ENCODE assay signal across 14 cellular contexts in genomic region chr3:42387802-42388651, GRCh38. TPM values are rescaled to one million over a fixed set of nuclear protein-coding genes. Genes with fewer than 3 reads are reported as not detected.
DNase-seq lines count a peak whose midpoint lies in the region; ATAC-seq, FAIRE-seq and TF ChIP-seq lines count a peak whose summit lies in the region.
"Had no signal": no experiment of that assay in that cellular context is flagged by ENCODE, and none has a peak within 500 bp of the region (broad histone marks: within the 10 kb centered on the region; RNA-seq: fewer than 3 reads in every experiment).

No MANE protein-coding gene starts in this region.

- DNase-seq in NK-92 treated with Interleukin-12 subunit alpha and Interleukin-12 subunit beta, amount 100 ng/mL, for 24 hours (lab: John Stamatoyannopoulos, UW) = peak; percentile 6
- DNase-seq in NK-92 (lab: John Stamatoyannopoulos, UW; ENCODE audit: unreplicated experiment) (no peak), D721Med (ENCODE audit: insufficient read length, low spot score) (no peak), spleen (no peak)
- DNase-seq in activated CD4-positive, alpha-beta T cell treated with anti-CD3 and anti-CD28 coated beads, Interleukin-2, amount 10 ng/mL, durations not matched to agents 24 days and 14 days = peak; percentile 71
- DNase-seq in central memory CD4-positive, alpha-beta T cell = peak; percentile 7
- peak; percentile 30 for DNase-seq in stimulated activated CD4-positive, alpha-beta T cell treated with anti-CD3 and anti-CD28 coated beads, Interleukin-4, amount 100 ng/mL, for 1 hour
- DNase-seq: DMS79, H7, left colon, occipital lobe had no signal

- TF ChIP-seq CTCF in D721Med (IDR thresholded peaks at IDR 0.05; ENCODE audit: insufficient read depth, missing control alignments) = no peak
- no peak for TF ChIP-seq CTCF in spleen (IDR thresholded peaks at IDR 0.05 in 8 of 11, conservative IDR thresholded peaks at IDR 0.05 in 3 of 11)

- no peak for TF ChIP-seq POLR2A in spleen (IDR thresholded peaks at IDR 0.05)

- no peak for ATAC-seq in GM18867 (IDR thresholded peaks at IDR 0.05; ENCODE audit: unreplicated experiment)
- ATAC-seq: left colon had no signal

- H3K36me3 Mint-ChIP-seq in activated CD4-positive, alpha-beta T cell treated with anti-CD3 and anti-CD28 coated beads, Interleukin-2, amount 10 ng/mL, durations not matched to agents 24 days and 14 days (ENCODE audit: low read depth) = no peaks in the 10 kb centered on the region

- FAIRE-seq in D721Med (lab: Jason Lieb, UNC) = no peak
- FAIRE-seq: TTC549 had no signal

- H3K27ac Mint-ChIP-seq in activated CD4-positive, alpha-beta T cell treated with anti-CD3 and anti-CD28 coated beads, Interleukin-2, amount 10 ng/mL, durations not matched to agents 24 days and 14 days = peak overlapping the region; percentile 75

- no peak overlapping the region for H3K4me3 ChIP-seq in spleen

- intact Hi-C loops in activated CD4-positive, alpha-beta T cell treated with anti-CD3 and anti-CD28 coated beads, Interleukin-2, amount 10 ng/mL, durations not matched to agents 24 days and 14 days (cut with micrococcal nuclease) = no loop called here
- intact Hi-C loops in spleen (cut with DNase I; ENCODE audit: low total_unique reads) = no loop called here

- H3K27me3 ChIP-seq in spleen (replicated peaks in 1 of 7) = peaks cover 0 to 2% (median 0%) of the 10 kb centered on the region in 7 donors

- no peaks in the 10 kb centered on the region for H3K9me3 ChIP-seq in spleen

- H3K27me3 Mint-ChIP-seq in activated CD4-positive, alpha-beta T cell treated with anti-CD3 and anti-CD28 coated beads, Interleukin-2, amount 10 ng/mL, durations not matched to agents 24 days and 14 days = peaks cover 3% of the 10 kb centered on the region

- no peaks in the 10 kb centered on the region for H3K9me3 Mint-ChIP-seq in activated CD4-positive, alpha-beta T cell treated with anti-CD3 and anti-CD28 coated beads, Interleukin-2, amount 10 ng/mL, durations not matched to agents 24 days and 14 days

- H3K4me1 Mint-ChIP-seq in activated CD4-positive, alpha-beta T cell treated with anti-CD3 and anti-CD28 coated beads, Interleukin-2, amount 10 ng/mL, durations not matched to agents 24 days and 14 days = peaks cover 17% of the 10 kb centered on the region

- WGBS in spleen, 5 donors = 47 to 55% (median 50%) methylated on average over 10 of the region's 10 CpGs

- no peak overlapping the region for H3K27ac ChIP-seq in spleen

- no peaks in the 10 kb centered on the region for H3K36me3 ChIP-seq in spleen

- peak overlapping the region; percentile 40 for H3K4me3 Mint-ChIP-seq in activated CD4-positive, alpha-beta T cell treated with anti-CD3 and anti-CD28 coated beads, Interleukin-2, amount 10 ng/mL, durations not matched to agents 24 days and 14 days

- peaks cover 0 to 8% (median 0%) of the 10 kb centered on the region in 6 donors for H3K4me1 ChIP-seq in spleen

RNA-seq across cellular contexts. Expression of gene LYZL4, which starts 22.4 kb away (rescaled TPM):
- not detected in 2 replicates for total RNA-seq in activated CD4-positive, alpha-beta T cell treated with anti-CD3 and anti-CD28 coated beads, Interleukin-2, amount 10 ng/mL, durations not matched to agents 24 days and 14 days
- total RNA-seq in spleen = not detected
- under 1 TPM in 2 of 3 donors, not detected in 1; 0.45 to 0.76 TPM for polyA plus RNA-seq in spleen
- total RNA-seq: A172, H7, left colon, occipital lobe had no signal

Comparison
In these comparisons a context has a peak if more than half of its experiments do, and no peak if none do; other contexts are left out.
1. DNase-seq: peak in NK-92 treated with Interleukin-12 subunit alpha and Interleukin-12 subunit beta, amount 100 ng/mL, for 24 hours (single experiment), activated CD4-positive, alpha-beta T cell treated with anti-CD3 and anti-CD28 coated beads, Interleukin-2, amount 10 ng/mL, durations not matched to agents 24 days and 14 days (single experiment), central memory CD4-positive, alpha-beta T cell (single experiment) and stimulated activated CD4-positive, alpha-beta T cell treated with anti-CD3 and anti-CD28 coated beads, Interleukin-4, amount 100 ng/mL, for 1 hour (single experiment); none in NK-92 (single experiment), D721Med (single experiment) and spleen (single experiment).